Comparison of ENCODE assay signal across 10 cellular contexts in genomic region chr6:149751239-149751638, GRCh38. TPM values are rescaled to one million over a fixed set of nuclear protein-coding genes. Genes with fewer than 3 reads are reported as not detected.
DNase-seq lines count a peak whose midpoint lies in the region; ATAC-seq and TF ChIP-seq lines count a peak whose summit lies in the region.
"Had no signal": no experiment of that assay in that cellular context is flagged by ENCODE, and none has a peak within 500 bp of the region (broad histone marks: within the 10 kb centered on the region; RNA-seq: fewer than 3 reads in every experiment).

No MANE protein-coding gene starts in this region.

- peak overlapping the region; percentile 100 for H3K4me3 ChIP-seq in epithelial cell of proximal tubule (ENCODE audit: low read depth, low read length)
- H3K4me3 ChIP-seq in prostate gland: no peak overlapping the region

- H3K36me3 ChIP-seq in prostate gland: no peaks in the 10 kb centered on the region

- no peak for ATAC-seq in activated naive CD4-positive, alpha-beta T cell treated with anti-CD3 and anti-CD28 coated beads, Interleukin-2, amount 50 U/mL, for 72 hours
- ATAC-seq in stimulated activated memory B cell treated with anti-CD40 and anti-IgM and Interleukin-4, amounts not matched to agents 10 μg/mL and 1 μg/mL and 100 μg/mL, for 72 hours: no peak
- no peak for ATAC-seq in HG02759 (IDR thresholded peaks at IDR 0.05; ENCODE audit: unreplicated experiment)

- H3K27me3 ChIP-seq in prostate gland (replicated peaks; ENCODE audit: insufficient read depth): no peaks in the 10 kb centered on the region

- no peak overlapping the region for H3K27ac ChIP-seq in prostate gland
- H3K27ac ChIP-seq: parathyroid adenoma had no signal

- H3K4me1 Mint-ChIP-seq in activated naive CD4-positive, alpha-beta T cell treated with anti-CD3 and anti-CD28 coated beads, Interleukin-2, amount 10 ng/mL, durations not matched to agents 7 days and 5 days: peaks cover 49% of the 10 kb centered on the region
- H3K4me1 Mint-ChIP-seq in stimulated activated memory B cell treated with anti-CD40 and anti-IgM and Interleukin-4, amounts not matched to agents 10 μg/mL and 1 μg/mL and 100 μg/mL, for 72 hours: peaks cover 41% of the 10 kb centered on the region

- peak overlapping the region; percentile 90 for H3K4me3 Mint-ChIP-seq in activated naive CD4-positive, alpha-beta T cell treated with anti-CD3 and anti-CD28 coated beads, Interleukin-2, amount 10 ng/mL, durations not matched to agents 7 days and 5 days
- H3K4me3 Mint-ChIP-seq in stimulated activated memory B cell treated with anti-CD40 and anti-IgM and Interleukin-4, amounts not matched to agents 10 μg/mL and 1 μg/mL and 100 μg/mL, for 72 hours: peak overlapping the region; percentile 82

- H3K27me3 Mint-ChIP-seq in activated naive CD4-positive, alpha-beta T cell treated with anti-CD3 and anti-CD28 coated beads, Interleukin-2, amount 10 ng/mL, durations not matched to agents 7 days and 5 days: no peaks in the 10 kb centered on the region
- H3K27me3 Mint-ChIP-seq in stimulated activated memory B cell treated with anti-CD40 and anti-IgM and Interleukin-4, amounts not matched to agents 10 μg/mL and 1 μg/mL and 100 μg/mL, for 72 hours: no peaks in the 10 kb centered on the region

- H3K36me3 Mint-ChIP-seq in activated naive CD4-positive, alpha-beta T cell treated with anti-CD3 and anti-CD28 coated beads, Interleukin-2, amount 10 ng/mL, durations not matched to agents 7 days and 5 days: peaks cover 9% of the 10 kb centered on the region
- H3K36me3 Mint-ChIP-seq in activated naive CD4-positive, alpha-beta T cell treated with anti-CD3 and anti-CD28 coated beads, Interleukin-2, amount 50 U/mL, for 72 hours: peaks cover 0 to 3% of the 10 kb centered on the region in 2 donors
- H3K36me3 Mint-ChIP-seq in stimulated activated memory B cell treated with anti-CD40 and anti-IgM and Interleukin-4, amounts not matched to agents 10 μg/mL and 1 μg/mL and 100 μg/mL, for 72 hours: peaks cover 6% of the 10 kb centered on the region

- intact Hi-C loops in prostate gland (cut with DNase I): no loop called here

- in situ Hi-C loops in SK-MEL-5 (cut with HindIII; ENCODE audit: low pct_unique_long_range_greater_than_20kb, low sequenced_read_pairs): no loop called here

- H3K9me3 Mint-ChIP-seq in activated naive CD4-positive, alpha-beta T cell treated with anti-CD3 and anti-CD28 coated beads, Interleukin-2, amount 10 ng/mL, durations not matched to agents 7 days and 5 days: no peaks in the 10 kb centered on the region
- no peaks in the 10 kb centered on the region for H3K9me3 Mint-ChIP-seq in activated naive CD4-positive, alpha-beta T cell treated with anti-CD3 and anti-CD28 coated beads, Interleukin-2, amount 50 U/mL, for 72 hours
- no peaks in the 10 kb centered on the region for H3K9me3 Mint-ChIP-seq in stimulated activated memory B cell treated with anti-CD40 and anti-IgM and Interleukin-4, amounts not matched to agents 10 μg/mL and 1 μg/mL and 100 μg/mL, for 72 hours

- CTCF ChIA-PET in activated naive CD4-positive, alpha-beta T cell treated with anti-CD3 and anti-CD28 coated beads, Interleukin-2, amount 10 ng/mL, durations not matched to agents 7 days and 5 days (lab: Charles Lee): no interaction called here

- no peak overlapping the region for H3K27ac Mint-ChIP-seq in activated naive CD4-positive, alpha-beta T cell treated with anti-CD3 and anti-CD28 coated beads, Interleukin-2, amount 10 ng/mL, durations not matched to agents 7 days and 5 days
- no peak overlapping the region for H3K27ac Mint-ChIP-seq in activated naive CD4-positive, alpha-beta T cell treated with anti-CD3 and anti-CD28 coated beads, Interleukin-2, amount 50 U/mL, for 72 hours
- H3K27ac Mint-ChIP-seq in stimulated activated memory B cell treated with anti-CD40 and anti-IgM and Interleukin-4, amounts not matched to agents 10 μg/mL and 1 μg/mL and 100 μg/mL, for 72 hours: no peak overlapping the region

- TF ChIP-seq CTCF in epithelial cell of proximal tubule (conservative IDR thresholded peaks at IDR 0.05; ENCODE audit: low read depth, low read length): no peak
- TF ChIP-seq CTCF in prostate gland (IDR thresholded peaks at IDR 0.05): no peak

- no peak for TF ChIP-seq POLR2A in prostate gland (IDR thresholded peaks at IDR 0.05)

- DNase-seq in activated naive CD4-positive, alpha-beta T cell treated with anti-CD3 and anti-CD28 coated beads, Interleukin-2, amount 10 ng/mL, durations not matched to agents 7 days and 5 days: no peak
- DNase-seq in activated naive CD4-positive, alpha-beta T cell treated with anti-CD3 and anti-CD28 coated beads, Interleukin-2, amount 50 U/mL, for 72 hours (ENCODE audit: low spot score in 2 of 2): no peak
- peak; percentile 41 for DNase-seq in SK-MEL-5 (ENCODE audit: low read depth, low spot score)
- no peak for DNase-seq in epithelial cell of proximal tubule (ENCODE audit: low read depth)
- DNase-seq in UCSD-AML1 (lab: John Stamatoyannopoulos, UW; ENCODE audit: unreplicated experiment): no peak
- DNase-seq in prostate gland (ENCODE audit: low spot score): no peak
- DNase-seq: NCI-H69 had no signal

- H3K9me3 ChIP-seq in prostate gland: no peaks in the 10 kb centered on the region

- H3K4me1 ChIP-seq in prostate gland (replicated peaks): no peaks in the 10 kb centered on the region

- WGBS in prostate gland: 92% methylated on average over 8 of the region's 8 CpGs

RNA-seq across cellular contexts. Expression of gene PCMT1, which starts 1.7 kb away (rescaled TPM):
- total RNA-seq in activated naive CD4-positive, alpha-beta T cell treated with anti-CD3 and anti-CD28 coated beads, Interleukin-2, amount 50 U/mL, for 72 hours: 10 to 100 TPM; 70.7 to 86.9 TPM
- 194 and 197 TPM in 2 replicates for total RNA-seq in SK-MEL-5 (2014; rRNA removed; shearing (Covaris generic))
- 214 and 243 TPM in 2 replicates for polyA plus RNA-seq in SK-MEL-5 (2015; cell fraction: cytosol; rRNA removed)
- 22.9 and 30.7 TPM in 2 replicates for polyA plus RNA-seq in SK-MEL-5 (2015; cell fraction: nucleus; rRNA removed)
- 110 and 162 TPM in 2 replicates for total RNA-seq in epithelial cell of proximal tubule
- total RNA-seq in prostate gland: 100 to 1,000 TPM in 1 of 2 donors, 10 to 100 TPM in 1; 77.6 to 114 TPM

RNA-seq across cellular contexts. Expression of gene NUP43, which starts 4.9 kb away (rescaled TPM):
- 10 to 100 TPM; 77.1 to 98.5 TPM for total RNA-seq in activated naive CD4-positive, alpha-beta T cell treated with anti-CD3 and anti-CD28 coated beads, Interleukin-2, amount 50 U/mL, for 72 hours
- 31.3 and 33.4 TPM in 2 replicates for total RNA-seq in SK-MEL-5 (2014; rRNA removed; shearing (Covaris generic))
- 24.6 and 28.1 TPM in 2 replicates for polyA plus RNA-seq in SK-MEL-5 (2015; cell fraction: cytosol; rRNA removed)
- 52.6 and 57.0 TPM in 2 replicates for polyA plus RNA-seq in SK-MEL-5 (2015; cell fraction: nucleus; rRNA removed)
- total RNA-seq in epithelial cell of proximal tubule (29.8 and 31.5 TPM in 2 replicates), prostate gland (10 to 100 TPM; 23.6 to 32.9 TPM)

RNA-seq across cellular contexts. Expression of gene LATS1, which starts 33.3 kb away (rescaled TPM):
- total RNA-seq in activated naive CD4-positive, alpha-beta T cell treated with anti-CD3 and anti-CD28 coated beads, Interleukin-2, amount 50 U/mL, for 72 hours: 10 to 100 TPM; 21.9 to 29.4 TPM
- total RNA-seq in SK-MEL-5 (2014; rRNA removed; shearing (Covaris generic)): 12.8 and 17.1 TPM in 2 replicates
- 8.6 and 10.3 TPM in 2 replicates for polyA plus RNA-seq in SK-MEL-5 (2015; cell fraction: cytosol; rRNA removed)
- 10.5 and 15.7 TPM in 2 replicates for polyA plus RNA-seq in SK-MEL-5 (2015; cell fraction: nucleus; rRNA removed)
- 10.1 and 11.4 TPM in 2 replicates for total RNA-seq in epithelial cell of proximal tubule
- total RNA-seq in prostate gland: 10 to 100 TPM; 28.7 to 44.8 TPM
